Comparison of ENCODE assay signal across 8 cellular contexts in the genomic region with DNA sequence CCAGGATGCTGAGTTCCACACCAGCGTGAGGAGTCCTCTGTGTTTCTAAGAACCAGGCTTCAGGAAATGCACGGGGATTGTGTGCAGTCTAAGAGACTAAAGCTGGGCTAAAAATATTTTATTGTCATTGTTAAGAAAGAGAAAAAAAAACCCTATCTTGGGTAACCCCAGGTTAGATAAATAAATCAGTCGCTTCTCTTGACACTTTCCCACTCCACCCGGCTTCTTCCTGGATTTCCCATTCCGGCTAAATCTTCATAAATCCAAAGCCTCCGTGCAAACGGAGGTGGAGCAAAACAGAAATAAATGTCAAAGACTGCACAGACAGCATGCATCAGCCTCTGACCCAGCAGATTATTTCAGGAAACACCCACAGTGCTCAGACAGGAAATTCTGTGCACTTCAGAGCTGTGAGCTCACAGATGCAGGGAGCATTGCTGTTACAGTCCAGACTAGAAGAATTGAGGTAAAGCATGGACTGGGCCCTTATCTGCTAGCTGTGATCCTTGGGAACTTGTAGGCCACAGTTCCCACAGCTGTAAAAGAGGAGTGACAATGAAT. TPM values are rescaled to one million over a fixed set of nuclear protein-coding genes. Genes with fewer than 3 reads are reported as not detected.
DNase-seq lines count a peak whose midpoint lies in the region; ATAC-seq, FAIRE-seq and TF ChIP-seq lines count a peak whose summit lies in the region.

No MANE protein-coding gene starts in this region.

- peaks cover 30% of the 10 kb centered on the region for H3F3A ChIP-seq in GM23248 (ENCODE audit: insufficient read depth)

- peak overlapping the region; percentile 62 for H2AFZ ChIP-seq in GM23248
- no peak overlapping the region for H2AFZ ChIP-seq in mammary epithelial cell (ENCODE audit: low read depth, low read length)

- peak; percentile 64 for TF ChIP-seq POLR2A in GM12892 (IDR thresholded peaks at IDR 0.05; ENCODE audit: low read depth, low read length)

- peak overlapping the region; percentile 66 to 87 (median 79) for H3K4me3 Mint-ChIP-seq in naive B cell

- no peaks in the 10 kb centered on the region for H3K79me2 ChIP-seq in GM23248 (ENCODE audit: insufficient read depth)
- H3K79me2 ChIP-seq in mammary epithelial cell (ENCODE audit: insufficient read depth, low read length): no peaks in the 10 kb centered on the region

- no TSS peak for BruUV-seq in mammary epithelial cell (replicated peaks; lab: Mats Ljungman, UMichigan)

- H3K4me1 ChIP-seq in GM23248 (ENCODE audit: insufficient read depth): peaks cover 29% of the 10 kb centered on the region
- H3K4me1 ChIP-seq in colonic mucosa: peaks cover 11% of the 10 kb centered on the region
- H3K4me1 ChIP-seq in mammary epithelial cell (ENCODE audit: insufficient read depth, low read length): no peaks in the 10 kb centered on the region

- 15 to 16% methylated on average over 7 of the region's 7 CpGs for whole genome bisulfite sequencing in GM23248 (ENCODE audit: low coverage in 1 of 2, low lambda C conversion rate in 2 of 2, missing lambda C conversion rate in 2 of 2), 2 experiments
- 87% methylated on average over 7 of the region's 7 CpGs for WGBS in mammary epithelial cell (ENCODE audit: low coverage, missing lambda C conversion rate)

- H3K4me2 ChIP-seq in GM23248 (ENCODE audit: unreplicated experiment): peak overlapping the region; percentile 42
- no peak overlapping the region for H3K4me2 ChIP-seq in mammary epithelial cell (ENCODE audit: insufficient read depth, low read depth, low read length)

- no peaks in the 10 kb centered on the region for H3K36me3 ChIP-seq in GM23248 (ENCODE audit: low read depth)
- H3K36me3 ChIP-seq in colonic mucosa: no peaks in the 10 kb centered on the region
- H3K36me3 ChIP-seq in mammary epithelial cell (ENCODE audit: insufficient read depth, low read length): no peaks in the 10 kb centered on the region

- dilution Hi-C loops in mammary epithelial cell (cut with HindIII; ENCODE audit: low sequenced_read_pairs): no loop called here

- H3K27ac ChIP-seq in GM23248: peak overlapping the region; percentile 81
- H3K27ac ChIP-seq in colonic mucosa: peak overlapping the region; percentile 46
- H3K27ac ChIP-seq in mammary epithelial cell (ENCODE audit: insufficient read depth, low read depth, low read length): no peak overlapping the region

- peaks cover 0 to 6% (median 0%) of the 10 kb centered on the region in 7 donors for H3K9me3 Mint-ChIP-seq in naive B cell

- TF ChIP-seq CTCF in colonic mucosa (IDR thresholded peaks at IDR 0.05) (no peak), mammary epithelial cell (conservative IDR thresholded peaks at IDR 0.05 in 1 of 2, IDR thresholded peaks at IDR 0.05 in 1 of 2; ENCODE audit: extremely low read depth in 1 of 2, insufficient read depth in 1 of 2, low read depth in 1 of 2, low read length in 2 of 2) (no peak)

- CTCF ChIA-PET in mammary epithelial cell (lab: Charles Lee; ENCODE audit: low non-redundant PET): no interaction called here

- no peaks in the 10 kb centered on the region for H4K20me1 ChIP-seq in GM23248 (ENCODE audit: insufficient read depth)
- H4K20me1 ChIP-seq in mammary epithelial cell (ENCODE audit: insufficient read depth, low read length): no peaks in the 10 kb centered on the region

- H3K9ac ChIP-seq in GM23248 (peak overlapping the region; percentile 45), colonic mucosa (ENCODE audit: low read depth in 2 of 2, low read length in 2 of 2) (no peak overlapping the region), mammary epithelial cell (ENCODE audit: insufficient read depth, low read length) (no peak overlapping the region)

- in situ Hi-C loops in GM23248 (cut with MboI): no loop called here
- in situ Hi-C loops in mammary epithelial cell (cut with MboI; ENCODE audit: low sequenced_read_pairs in 2 of 2): no loop called here

- H3K4me3 ChIP-seq in GM23248 (peak overlapping the region; percentile 42), colonic mucosa (no peak overlapping the region), mammary epithelial cell (replicated peaks in 1 of 3; ENCODE audit: insufficient read depth in 1 of 3, low read depth in 2 of 3, low read length in 3 of 3) (no peak overlapping the region)

- H3K9me3 ChIP-seq in GM23248 (ENCODE audit: low read depth): no peaks in the 10 kb centered on the region
- H3K9me3 ChIP-seq in colonic mucosa: no peaks in the 10 kb centered on the region
- H3K9me3 ChIP-seq in mammary epithelial cell (replicated peaks; ENCODE audit: insufficient read depth, low read length): no peaks in the 10 kb centered on the region

- peaks cover 0 to 8% of the 10 kb centered on the region in 2 donors for H3K36me3 Mint-ChIP-seq in naive B cell

- FAIRE-seq in GM12892 (lab: Jason Lieb, UNC) (peak; percentile 87), frontal cortex (lab: Jason Lieb, UNC) (no peak)

- peaks cover 24 to 61% (median 51%) of the 10 kb centered on the region in 3 donors for H3K4me1 Mint-ChIP-seq in naive B cell

- intact Hi-C loops in colonic mucosa (cut with DNase I) (no loop called here), mammary epithelial cell (cut with micrococcal nuclease) (no loop called here)

- DNase-seq in GM12892 (ENCODE audit: insufficient read length): no peak
- peak; percentile 86 for DNase-seq in GM23248
- peak; percentile 15 for DNase-seq in NOMO-1 treated with dmso at 0.1 percent for 144 hours (lab: John Stamatoyannopoulos, UW; ENCODE audit: unreplicated experiment)
- DNase-seq in colonic mucosa: peak; percentile 32
- DNase-seq in naive B cell: no peak
- DNase-seq in frontal cortex (ENCODE audit: low spot score in 2 of 2): no peak
- DNase-seq in mammary epithelial cell: no peak

- H3K27me3 Mint-ChIP-seq in naive B cell: no peaks in the 10 kb centered on the region

- H3K9me2 ChIP-seq in GM23248 (ENCODE audit: insufficient read depth): no peaks in the 10 kb centered on the region

- ATAC-seq in naive B cell (ENCODE audit: low read depth in 2 of 2) (no peak), HG03139 (IDR thresholded peaks at IDR 0.05; ENCODE audit: unreplicated experiment) (no peak)

- H3K27me3 ChIP-seq in GM23248 (replicated peaks; ENCODE audit: insufficient read depth): no peaks in the 10 kb centered on the region
- no peaks in the 10 kb centered on the region for H3K27me3 ChIP-seq in colonic mucosa
- H3K27me3 ChIP-seq in mammary epithelial cell (ENCODE audit: insufficient read depth, low read length): no peaks in the 10 kb centered on the region

- H3K27ac Mint-ChIP-seq in naive B cell: peak overlapping the region in 3 of 6 donors; percentile 14 to 92 (median 50)

RNA-seq across cellular contexts. Expression of gene GRID1, which starts 44.8 kb away (rescaled TPM):
- polyA plus RNA-seq in GM12892 (2012; ENCODE audit: missing spikeins): 0.06 TPM
- total RNA-seq in GM23248 (2014; rRNA removed; shearing (Covaris generic)): not detected in 2 replicates
- polyA plus RNA-seq in GM23248 (2016; fragmentation: Nextera tagmentation; extraction: Ambion mirVana) (not detected in 2 replicates), naive B cell (ENCODE audit: low read depth in 6 of 6) (not detected), mammary epithelial cell (0.02 TPM)
- total RNA-seq in colonic mucosa (under 1 TPM; 0.30 to 0.37 TPM), frontal cortex (12.6 TPM), mammary epithelial cell (under 1 TPM in 1 of 2 donors, not detected in 1; under 0.01 TPM)
- polyA minus RNA-seq in mammary epithelial cell: not detected

Comparison
In these comparisons a context has a peak if more than half of its experiments do, and no peak if none do; other contexts are left out.
1. DNase-seq: peak in GM23248 (single experiment), NOMO-1 treated with dmso at 0.1 percent for 144 hours (single experiment) and colonic mucosa (single experiment); none in GM12892 (single experiment), naive B cell (single experiment), frontal cortex (0 of 2) and mammary epithelial cell (single experiment).